1 cellular context compared by ENCODE assay signal in genomic region chr3:9362731-9363530, GRCh38.
A peak's percentile ranks its signal among the peaks of the same experiment; 100 is the strongest.
TF ChIP-seq lines count a peak whose summit lies in the region.

TSS of gene THUMPD3 (plus strand) at chr3:9363054. CDS start at chr3:9365069, 2,015 bp downstream.

TF ChIP-seq in SK-N-SH treated with all-trans-retinoic acid at 6 μM for 48 hours, 23 proteins besides CTCF, POLR2A, EP300 and RAD21 (continued from another document):
- TF ChIP-seq, protein P1, sequence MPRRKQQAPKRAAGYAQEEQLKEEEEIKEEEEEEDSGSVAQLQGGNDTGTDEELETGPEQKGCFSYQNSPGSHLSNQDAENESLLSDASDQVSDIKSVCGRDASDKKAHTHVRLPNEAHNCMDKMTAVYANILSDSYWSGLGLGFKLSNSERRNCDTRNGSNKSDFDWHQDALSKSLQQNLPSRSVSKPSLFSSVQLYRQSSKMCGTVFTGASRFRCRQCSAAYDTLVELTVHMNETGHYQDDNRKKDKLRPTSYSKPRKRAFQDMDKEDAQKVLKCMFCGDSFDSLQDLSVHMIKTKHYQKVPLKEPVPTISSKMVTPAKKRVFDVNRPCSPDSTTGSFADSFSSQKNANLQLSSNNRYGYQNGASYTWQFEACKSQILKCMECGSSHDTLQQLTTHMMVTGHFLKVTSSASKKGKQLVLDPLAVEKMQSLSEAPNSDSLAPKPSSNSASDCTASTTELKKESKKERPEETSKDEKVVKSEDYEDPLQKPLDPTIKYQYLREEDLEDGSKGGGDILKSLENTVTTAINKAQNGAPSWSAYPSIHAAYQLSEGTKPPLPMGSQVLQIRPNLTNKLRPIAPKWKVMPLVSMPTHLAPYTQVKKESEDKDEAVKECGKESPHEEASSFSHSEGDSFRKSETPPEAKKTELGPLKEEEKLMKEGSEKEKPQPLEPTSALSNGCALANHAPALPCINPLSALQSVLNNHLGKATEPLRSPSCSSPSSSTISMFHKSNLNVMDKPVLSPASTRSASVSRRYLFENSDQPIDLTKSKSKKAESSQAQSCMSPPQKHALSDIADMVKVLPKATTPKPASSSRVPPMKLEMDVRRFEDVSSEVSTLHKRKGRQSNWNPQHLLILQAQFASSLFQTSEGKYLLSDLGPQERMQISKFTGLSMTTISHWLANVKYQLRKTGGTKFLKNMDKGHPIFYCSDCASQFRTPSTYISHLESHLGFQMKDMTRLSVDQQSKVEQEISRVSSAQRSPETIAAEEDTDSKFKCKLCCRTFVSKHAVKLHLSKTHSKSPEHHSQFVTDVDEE (CRISPR knock-in tag; IDR thresholded peaks at IDR 0.05), result 0 out of 2 replicates have a peak, but pooled peaks have one; percentile 31
- peak; percentile 81; the same call in 1 of the 2 replicates for TF ChIP-seq CSDC2 (CRISPR knock-in tag; IDR thresholded peaks at IDR 0.05)
- TF ChIP-seq PPARA (CRISPR knock-in tag; IDR thresholded peaks at IDR 0.05; ENCODE audit: borderline replicate concordance), result no peak
TF ChIP-seq in SK-N-SH treated with all-trans-retinoic acid at 6 μM for 48 hours: peak in this region for 5.
